In genomic region chr12:59115526-59115925, GRCh38 we compare ENCODE assay signal across 24 cellular contexts.
DNase-seq lines count a peak whose midpoint lies in the region; ATAC-seq and TF ChIP-seq lines count a peak whose summit lies in the region.
"Had no signal": no experiment of that assay in that cellular context is flagged by ENCODE, and none has a peak within 500 bp of the region (broad histone marks: within the 10 kb centered on the region; RNA-seq: fewer than 3 reads in every experiment).

No MANE protein-coding gene starts in this region.

- BruUV-seq in IMR-90 (replicated peaks; lab: Mats Ljungman, UMichigan) (no TSS peak), A673 (replicated peaks; lab: Mats Ljungman, UMichigan) (no TSS peak)

- H4K5ac ChIP-seq in IMR-90 (ENCODE audit: low read depth, low read length) = no peak overlapping the region

- no peak for TF ChIP-seq CTCF in IMR-90 (conservative IDR thresholded peaks at IDR 0.05; ENCODE audit: low read depth, low read length)
- TF ChIP-seq CTCF in choroid plexus epithelial cell (conservative IDR thresholded peaks at IDR 0.05; ENCODE audit: low read depth, low read length) = no peak
- no peak for TF ChIP-seq CTCF in foreskin fibroblast (IDR thresholded peaks at IDR 0.05; ENCODE audit: low read depth, low read length)
- TF ChIP-seq CTCF in A673 (conservative IDR thresholded peaks at IDR 0.05; ENCODE audit: low read depth, low read length) = no peak

- no peak overlapping the region for H3K4ac ChIP-seq in IMR-90 (ENCODE audit: low read depth, low read length)

- intact Hi-C loops in IMR-90 (cut with micrococcal nuclease) = no loop called here
- intact Hi-C loops in A673 (cut with micrococcal nuclease; ENCODE audit: unreplicated experiment) = no loop called here

- POLR2A ChIA-PET in IMR-90 (lab: Charles Lee; ENCODE audit: unreplicated experiment) = no interaction called here
- POLR2A ChIA-PET in A673 (lab: Charles Lee; ENCODE audit: low non-redundant PET) = no interaction called here

- H3K4me2 ChIP-seq in IMR-90 (ENCODE audit: low read depth, low read length) = peak overlapping the region; percentile 41; the same call in 1 of the 2 replicates
- H3K4me2 ChIP-seq: BLaER1 treated with 17β-estradiol and CSF1 and Interleukin-3, amounts not matched to agents 10 nM and 100 nM had no signal

- H3K23ac ChIP-seq in IMR-90 (ENCODE audit: low read depth, low read length) = no peak overlapping the region

- no peaks in the 10 kb centered on the region for H3K9me1 ChIP-seq in IMR-90 (ENCODE audit: insufficient read depth, low read length)

- no peak for TF ChIP-seq POLR2A in IMR-90 (IDR thresholded peaks at IDR 0.05; ENCODE audit: low read depth, low read length)

- CTCF ChIA-PET in IMR-90 (lab: Yijun Ruan, JAX) (interaction anchor here (2.1 to 2.7 kb wide), 2 partner anchors 35 to 49 kb away, joined by 7 to 9 read pairs; no protein-coding TSS in a partner anchor), A673 (lab: Charles Lee) (no interaction called here)

- dilution Hi-C loops in IMR-90 (cut with HindIII; ENCODE audit: low sequenced_read_pairs, unreplicated experiment) = no loop called here

- ATAC-seq in IMR-90 (ENCODE audit: low read depth) = no peak
- ATAC-seq: activated naive CD8-positive, alpha-beta T cell treated with anti-CD3 and anti-CD28 coated beads, Interleukin-2, amount 50 U/mL, for 24 hours; lower lobe of right lung; WTC11 had no signal

- no peak overlapping the region for H2BK15ac ChIP-seq in IMR-90 (ENCODE audit: low read depth, low read length)

- TF ChIP-seq RAD21 in IMR-90 (IDR thresholded peaks at IDR 0.05; ENCODE audit: low read length) = no peak

- H3K18ac ChIP-seq in IMR-90 (ENCODE audit: low read depth, low read length) = no peak overlapping the region

- no peak overlapping the region for H2AK5ac ChIP-seq in IMR-90 (ENCODE audit: low read depth, low read length)

- H4K91ac ChIP-seq in IMR-90 (ENCODE audit: insufficient read depth, low read depth, low read length) = no peak overlapping the region

- H3K9me3 ChIP-seq in IMR-90 (ENCODE audit: control insufficient read depth, insufficient read depth, low read length) = no peaks in the 10 kb centered on the region
- no peaks in the 10 kb centered on the region for H3K9me3 ChIP-seq in A673 (ENCODE audit: low read depth, low read length, poor library complexity, severe bottlenecking)
- H3K9me3 ChIP-seq: BLaER1 treated with 17β-estradiol and CSF1 and Interleukin-3, amounts not matched to agents 10 nM and 100 nM; lower lobe of right lung; tibial artery had no signal

- H3K9ac ChIP-seq in IMR-90 (ENCODE audit: low read depth, low read length) = no peak overlapping the region
- H3K9ac ChIP-seq: BLaER1 treated with 17β-estradiol and CSF1 and Interleukin-3, amounts not matched to agents 10 nM and 100 nM had no signal

- H3K36me3 ChIP-seq in IMR-90 (ENCODE audit: control insufficient read depth, insufficient read depth, low read length) (no peaks in the 10 kb centered on the region), A673 (ENCODE audit: insufficient read depth, low read length, poor library complexity, severe bottlenecking) (no peaks in the 10 kb centered on the region)
- H3K36me3 ChIP-seq: BLaER1 treated with 17β-estradiol and CSF1 and Interleukin-3, amounts not matched to agents 10 nM and 100 nM; lower lobe of right lung; tibial artery had no signal

- no peak overlapping the region for H2AK9ac ChIP-seq in IMR-90 (replicated peaks; ENCODE audit: low read depth, low read length, poor library complexity)

- in situ Hi-C loops in IMR-90 (cut with MboI; ENCODE audit: low sequenced_read_pairs) = no loop called here

- no CpG with 5 or more reads among the region's 4 CpGs for WGBS in IMR-90 (ENCODE audit: extremely low coverage in 2 of 2, insufficient read length in 1 of 2), 2 experiments

- no peak overlapping the region for H3K14ac ChIP-seq in IMR-90 (replicated peaks; ENCODE audit: low read depth, low read length)

- H4K8ac ChIP-seq in IMR-90 (ENCODE audit: low read depth in 2 of 2, low read length in 2 of 2) = 0 out of 4 replicates have a peak overlapping the region, but pooled peaks of 1 of the 2 experiments have one; percentile 43

- H3K4me1 ChIP-seq in IMR-90 (ENCODE audit: control insufficient read depth, insufficient read depth, low read length) (peaks cover 4% of the 10 kb centered on the region; the same call in 1 of the 2 replicates), A673 (ENCODE audit: insufficient read depth, low read length, poor library complexity, severe bottlenecking) (no peaks in the 10 kb centered on the region)
- H3K4me1 ChIP-seq: BLaER1 treated with 17β-estradiol and CSF1 and Interleukin-3, amounts not matched to agents 10 nM and 100 nM had no signal

- H2BK20ac ChIP-seq in IMR-90 (ENCODE audit: low read depth, low read length) = no peak overlapping the region

- H2AFZ ChIP-seq in IMR-90 (replicated peaks; ENCODE audit: low read length, poor library complexity) = no peak overlapping the region

- no peak overlapping the region for H2BK120ac ChIP-seq in IMR-90 (ENCODE audit: low read depth, low read length)

- H3K56ac ChIP-seq in IMR-90 (ENCODE audit: extremely low read depth, insufficient read depth, low read length) = no peak overlapping the region

- H3K4me3 ChIP-seq in IMR-90 (ENCODE audit: insufficient read depth, low read depth, low read length) (no peak overlapping the region), choroid plexus epithelial cell (ENCODE audit: low read depth, low read length) (no peak overlapping the region), foreskin fibroblast (ENCODE audit: low read depth in 1 of 2, low read length in 2 of 2) (no peak overlapping the region), A673 (ENCODE audit: low read depth, low read length, poor library complexity, severe bottlenecking) (no peak overlapping the region)
- H3K4me3 ChIP-seq: BLaER1 treated with 17β-estradiol and CSF1 and Interleukin-3, amounts not matched to agents 10 nM and 100 nM; coronary artery; lower lobe of right lung; tibial artery had no signal

- H2BK5ac ChIP-seq in IMR-90 (ENCODE audit: low read depth, low read length, poor library complexity, severe bottlenecking) = no peak overlapping the region

- H3K79me1 ChIP-seq in IMR-90 (ENCODE audit: low read depth in 1 of 2, low read length in 2 of 2) = no peaks in the 10 kb centered on the region

- no peaks in the 10 kb centered on the region for H3K27me3 ChIP-seq in IMR-90 (ENCODE audit: control insufficient read depth, insufficient read depth, low read length)
- H3K27me3 ChIP-seq in A673 (replicated peaks; ENCODE audit: insufficient read depth, low read depth, low read length, poor library complexity) = no peaks in the 10 kb centered on the region
- H3K27me3 ChIP-seq: BLaER1 treated with 17β-estradiol and CSF1 and Interleukin-3, amounts not matched to agents 10 nM and 100 nM; tibial artery had no signal

- DNase-seq in AG08396 (ENCODE audit: low spot score) (peak; percentile 31), IMR-90 (peak; percentile 52), choroid plexus epithelial cell (ENCODE audit: low read depth) (peak; percentile 11), foreskin fibroblast (peak; percentile 65 to 85), activated gamma-delta T cell treated with Interleukin-2 at 50 U/mL for 16 hours (no peak), A673 (ENCODE audit: low spot score) (no peak)
- DNase-seq in stimulated activated CD8-positive, alpha-beta memory T cell treated with anti-CD3 and anti-CD28 coated beads, Interleukin-4, amount 100 ng/mL, for 48 hours = no peak
- DNase-seq in activated naive CD4-positive, alpha-beta T cell treated with Interleukin-2 at 50 U/mL for 16 hours = no peak
- DNase-seq: 8988T; activated CD4-positive, alpha-beta T cell treated with anti-CD3 and anti-CD28 coated beads, Interleukin-2, amount 50 U/mL, for 48 hours; activated CD8-positive, alpha-beta memory T cell treated with anti-CD3 and anti-CD28 coated beads, Interleukin-2, amount 50 U/mL, for 48 hours; activated naive CD8-positive, alpha-beta T cell treated with anti-CD3 and anti-CD28 coated beads, Interleukin-2, amount 50 U/mL, for 24 hours; H9; lower lobe of right lung; MM.1S; NCI-H146; NCI-H69; nucleus accumbens; stimulated activated CD4-positive, alpha-beta T cell treated with anti-CD3 and anti-CD28 coated beads, Interleukin-12 subunit alpha, Interleukin-12 subunit beta, amount 100 ng/mL, for 4 hours; stimulated activated CD4-positive, alpha-beta T cell treated with anti-CD3 and anti-CD28 coated beads, Interleukin-4, amount 100 ng/mL, for 4 hours; tibial artery had no signal

- H3K27ac ChIP-seq in IMR-90 (ENCODE audit: insufficient read depth, low read length) = no peak overlapping the region
- H3K27ac ChIP-seq in A673 (ENCODE audit: low read depth, low read length, poor library complexity, severe bottlenecking) = no peak overlapping the region
- H3K27ac ChIP-seq: BLaER1 treated with 17β-estradiol and CSF1 and Interleukin-3, amounts not matched to agents 10 nM and 100 nM; coronary artery; lower lobe of right lung; tibial artery had no signal

- H4K20me1 ChIP-seq in IMR-90 (ENCODE audit: insufficient read depth, low read length) = no peaks in the 10 kb centered on the region
- H4K20me1 ChIP-seq: BLaER1 treated with 17β-estradiol and CSF1 and Interleukin-3, amounts not matched to agents 10 nM and 100 nM had no signal

TF ChIP-seq in IMR-90, 13 proteins besides CTCF, POLR2A, EP300 and RAD21 (continues in another document):
- no peak for TF ChIP-seq CHD1 (IDR thresholded peaks at IDR 0.05; ENCODE audit: low read depth, low read length)
- no peak for TF ChIP-seq RCOR1 (IDR thresholded peaks at IDR 0.05; ENCODE audit: insufficient replicate concordance, low read length)
- TF ChIP-seq FOS (IDR thresholded peaks at IDR 0.05; ENCODE audit: low read depth, low read length) = no peak
- TF ChIP-seq CEBPB (IDR thresholded peaks at IDR 0.05; ENCODE audit: low read depth, low read length) = no peak
- TF ChIP-seq MXI1 (IDR thresholded peaks at IDR 0.05; ENCODE audit: borderline replicate concordance, low read depth, low read length) = no peak
- no peak for TF ChIP-seq ELK1 (IDR thresholded peaks at IDR 0.05; ENCODE audit: borderline replicate concordance, low read depth, low read length)
- TF ChIP-seq MAZ (IDR thresholded peaks at IDR 0.05; ENCODE audit: borderline replicate concordance, low read depth, low read length) = no peak
- no peak for TF ChIP-seq NFE2L2 (IDR thresholded peaks at IDR 0.05; ENCODE audit: low read depth, low read length)
- no peak for TF ChIP-seq MAFK (IDR thresholded peaks at IDR 0.05; ENCODE audit: low read depth, low read length)

Comparison
In these comparisons a context has a peak if more than half of its experiments do, and no peak if none do; other contexts are left out.
1. DNase-seq: peak in AG08396 (single experiment), IMR-90 (single experiment), choroid plexus epithelial cell (single experiment) and foreskin fibroblast (2 of 2); none in activated gamma-delta T cell treated with Interleukin-2 at 50 U/mL for 16 hours (single experiment), A673 (single experiment), stimulated activated CD8-positive, alpha-beta memory T cell treated with anti-CD3 and anti-CD28 coated beads, Interleukin-4, amount 100 ng/mL, for 48 hours (single experiment) and activated naive CD4-positive, alpha-beta T cell treated with Interleukin-2 at 50 U/mL for 16 hours (single experiment).